Comparison of ENCODE assay signal across 1 cellular context in the genomic region with DNA sequence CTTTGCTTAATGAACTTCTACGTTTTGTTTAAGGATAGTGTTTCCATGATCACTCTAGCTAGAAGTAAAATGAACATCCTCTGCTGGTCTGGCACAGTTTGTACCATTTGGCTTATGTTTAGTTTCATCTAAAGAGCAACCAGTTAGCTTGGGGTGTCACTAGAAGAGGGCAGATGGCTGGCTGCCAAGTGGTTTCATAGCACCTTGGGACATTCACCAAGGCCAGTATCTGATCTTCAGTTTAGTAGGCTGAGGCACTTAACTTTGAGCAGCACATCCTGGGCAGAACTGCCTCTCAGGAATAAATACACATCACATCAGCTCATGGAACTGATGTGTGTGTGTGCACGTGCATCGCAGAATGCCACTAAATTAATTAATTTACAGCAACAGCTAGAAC.
TF ChIP-seq lines count a peak whose summit lies in the region.

No MANE protein-coding gene starts in this region.

TF ChIP-seq in SK-N-SH treated with all-trans-retinoic acid at 6 μM for 48 hours, 23 proteins besides CTCF, POLR2A, EP300 and RAD21 (continued from another document):
- TF ChIP-seq, protein P1, sequence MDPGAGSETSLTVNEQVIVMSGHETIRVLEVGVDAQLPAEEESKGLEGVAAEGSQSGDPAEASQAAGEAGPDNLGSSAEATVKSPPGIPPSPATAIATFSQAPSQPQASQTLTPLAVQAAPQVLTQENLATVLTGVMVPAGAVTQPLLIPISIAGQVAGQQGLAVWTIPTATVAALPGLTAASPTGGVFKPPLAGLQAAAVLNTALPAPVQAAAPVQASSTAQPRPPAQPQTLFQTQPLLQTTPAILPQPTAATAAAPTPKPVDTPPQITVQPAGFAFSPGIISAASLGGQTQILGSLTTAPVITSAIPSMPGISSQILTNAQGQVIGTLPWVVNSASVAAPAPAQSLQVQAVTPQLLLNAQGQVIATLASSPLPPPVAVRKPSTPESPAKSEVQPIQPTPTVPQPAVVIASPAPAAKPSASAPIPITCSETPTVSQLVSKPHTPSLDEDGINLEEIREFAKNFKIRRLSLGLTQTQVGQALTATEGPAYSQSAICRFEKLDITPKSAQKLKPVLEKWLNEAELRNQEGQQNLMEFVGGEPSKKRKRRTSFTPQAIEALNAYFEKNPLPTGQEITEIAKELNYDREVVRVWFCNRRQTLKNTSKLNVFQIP (CRISPR knock-in tag; IDR thresholded peaks at IDR 0.05; ENCODE audit: borderline replicate concordance, low read depth): no peak
- TF ChIP-seq TCF4 (CRISPR knock-in tag; IDR thresholded peaks at IDR 0.05; ENCODE audit: borderline replicate concordance): no peak
